In genomic region chr14:56333361-56334279, GRCh38 we compare ENCODE assay signal across 8 cellular contexts.
DNase-seq lines count a peak whose midpoint lies in the region; ATAC-seq and TF ChIP-seq lines count a peak whose summit lies in the region.

No MANE protein-coding gene starts in this region.

- no peaks in the 10 kb centered on the region for H3K9me3 Mint-ChIP-seq in GM23338
- no peaks in the 10 kb centered on the region for H3K9me3 Mint-ChIP-seq in dendritic cell treated with granulocyte-macrophage colony-stimulating factor and Interleukin-4, amounts not matched to agents 40 ng/mL and 50 ng/mL, for 4 days

- no peaks in the 10 kb centered on the region for H3K27me3 ChIP-seq in GM23338 (ENCODE audit: insufficient read depth)

- intact Hi-C loops in dendritic cell treated with granulocyte-macrophage colony-stimulating factor and Interleukin-4, amounts not matched to agents 40 ng/mL and 50 ng/mL, for 4 days (cut with micrococcal nuclease): loop anchor here (10.0 kb wide), 1 partner anchor 489 kb away; no protein-coding TSS in a partner anchor

- H3K36me3 Mint-ChIP-seq in GM23338 (ENCODE audit: low read depth): no peaks in the 10 kb centered on the region
- H3K36me3 Mint-ChIP-seq in dendritic cell treated with granulocyte-macrophage colony-stimulating factor and Interleukin-4, amounts not matched to agents 40 ng/mL and 50 ng/mL, for 4 days (ENCODE audit: low read depth): no peaks in the 10 kb centered on the region

- H3K27me3 Mint-ChIP-seq in GM23338 (ENCODE audit: insufficient read depth, low read depth, poor library complexity): no peaks in the 10 kb centered on the region
- no peaks in the 10 kb centered on the region for H3K27me3 Mint-ChIP-seq in dendritic cell treated with granulocyte-macrophage colony-stimulating factor and Interleukin-4, amounts not matched to agents 40 ng/mL and 50 ng/mL, for 4 days

- H3K4me3 Mint-ChIP-seq in GM23338: no peak overlapping the region
- peak overlapping the region; percentile 1 for H3K4me3 Mint-ChIP-seq in dendritic cell treated with granulocyte-macrophage colony-stimulating factor and Interleukin-4, amounts not matched to agents 40 ng/mL and 50 ng/mL, for 4 days

- H3K27ac Mint-ChIP-seq in GM23338: peak overlapping the region; percentile 58; the same call in 1 of the 2 replicates
- H3K27ac Mint-ChIP-seq in dendritic cell treated with granulocyte-macrophage colony-stimulating factor and Interleukin-4, amounts not matched to agents 40 ng/mL and 50 ng/mL, for 4 days: peak overlapping the region; percentile 80

- no peak overlapping the region for H3K4me2 ChIP-seq in GM23338

- H3K4me1 ChIP-seq in GM23338 (ENCODE audit: insufficient read depth): no peaks in the 10 kb centered on the region

- no peaks in the 10 kb centered on the region for H3K36me3 ChIP-seq in GM23338 (ENCODE audit: insufficient read depth)

- H3K27ac ChIP-seq in GM23338 (ENCODE audit: low read depth): no peak overlapping the region

- H3K9me2 ChIP-seq in GM23338 (ENCODE audit: insufficient read depth): no peaks in the 10 kb centered on the region

- H3K79me2 ChIP-seq in GM23338 (replicated peaks; ENCODE audit: insufficient read depth): no peaks in the 10 kb centered on the region

- no peak overlapping the region for H2AFZ ChIP-seq in GM23338

- H3F3A ChIP-seq in GM23338 (replicated peaks; ENCODE audit: low read depth): no peaks in the 10 kb centered on the region

- TF ChIP-seq CTCF in GM23338 (conservative IDR thresholded peaks at IDR 0.05; ENCODE audit: low read depth in 2 of 2) (no peak), GM10266 (IDR thresholded peaks at IDR 0.05; ENCODE audit: control insufficient read depth, insufficient read depth, low read depth, missing control alignments) (no peak)

- H3K4me3 ChIP-seq in GM23338: no peak overlapping the region

- DNase-seq in GM23338 (ENCODE audit: low spot score) (no peak), NCI-H510A treated with DMSO at 0.1 percent for 48 hours (lab: John Stamatoyannopoulos, UW) (peak; percentile 96), pulmonary artery endothelial cell (ENCODE audit: low read depth, low spot score) (peak; percentile 80), iPS-NIHi11 (ENCODE audit: low spot score) (no peak), GM10266 (ENCODE audit: extremely low spot score) (no peak)
- DNase-seq in NK-92 treated with Interleukin-12 subunit alpha and Interleukin-12 subunit beta, amount 100 ng/mL, for 24 hours (lab: John Stamatoyannopoulos, UW): no peak

- no peaks in the 10 kb centered on the region; the same call in 2 of the 3 replicates for H3K4me1 Mint-ChIP-seq in GM23338
- peaks cover 25% of the 10 kb centered on the region for H3K4me1 Mint-ChIP-seq in dendritic cell treated with granulocyte-macrophage colony-stimulating factor and Interleukin-4, amounts not matched to agents 40 ng/mL and 50 ng/mL, for 4 days (ENCODE audit: low read depth)

- no peak for ATAC-seq in GM23338
- no peak for ATAC-seq in HG03432 (IDR thresholded peaks at IDR 0.05; ENCODE audit: unreplicated experiment)

- H4K20me1 ChIP-seq in GM23338 (replicated peaks; ENCODE audit: insufficient read depth): no peaks in the 10 kb centered on the region

TF ChIP-seq in GM23338, 12 proteins besides CTCF, POLR2A, EP300 and RAD21 (continues in another document):
- no peak for TF ChIP-seq ZNF331 (CRISPR knock-in tag; IDR thresholded peaks at IDR 0.05; ENCODE audit: low read depth)
- TF ChIP-seq EZH2phosphoT487 (IDR thresholded peaks at IDR 0.05; ENCODE audit: unreplicated experiment): no peak
- no peak for TF ChIP-seq ETS1 (IDR thresholded peaks at IDR 0.05)
- TF ChIP-seq JUNB (IDR thresholded peaks at IDR 0.05; ENCODE audit: unreplicated experiment): no peak
- TF ChIP-seq EZH2 (IDR thresholded peaks at IDR 0.05; ENCODE audit: low read depth, unreplicated experiment): no peak
- TF ChIP-seq STAT1 (IDR thresholded peaks at IDR 0.05; ENCODE audit: unreplicated experiment): no peak
- no peak for TF ChIP-seq POLR2AphosphoS5 (IDR thresholded peaks at IDR 0.05; ENCODE audit: low read depth)
- TF ChIP-seq REST (IDR thresholded peaks at IDR 0.05; ENCODE audit: unreplicated experiment): no peak
- TF ChIP-seq ZNF114 (CRISPR knock-in tag; IDR thresholded peaks at IDR 0.05): no peak
- TF ChIP-seq CREB1 (CRISPR knock-in tag; IDR thresholded peaks at IDR 0.05; ENCODE audit: low read depth): no peak
- TF ChIP-seq NANOG (IDR thresholded peaks at IDR 0.05; ENCODE audit: borderline replicate concordance): no peak

Comparison
In these comparisons a context has a peak if more than half of its experiments do, and no peak if none do; other contexts are left out.
1. DNase-seq: peak in NCI-H510A treated with DMSO at 0.1 percent for 48 hours (single experiment) and pulmonary artery endothelial cell (single experiment); none in GM23338 (single experiment), iPS-NIHi11 (single experiment), GM10266 (single experiment) and NK-92 treated with Interleukin-12 subunit alpha and Interleukin-12 subunit beta, amount 100 ng/mL, for 24 hours (single experiment).